In genomic region chr11:102253018-102253775, GRCh38 we compare ENCODE assay signal across 16 cellular contexts.
DNase-seq lines count a peak whose midpoint lies in the region; ATAC-seq and TF ChIP-seq lines count a peak whose summit lies in the region.
"Had no signal": no experiment of that assay in that cellular context is flagged by ENCODE, and none has a peak within 500 bp of the region (broad histone marks: within the 10 kb centered on the region; RNA-seq: fewer than 3 reads in every experiment).

No MANE protein-coding gene starts in this region.

- no peak overlapping the region for H2BK120ac ChIP-seq in trophoblast cell (ENCODE audit: insufficient read depth, low read length, poor library complexity)

- CTCF ChIA-PET in HEK293 (lab: Yijun Ruan, JAX) = interaction anchor here (0.6 to 3.1 kb wide), 11 partner anchors 10 to 1120 kb away, joined by 3 to 21 read pairs (median 3); no protein-coding TSS in a partner anchor

- H4K91ac ChIP-seq in trophoblast cell (ENCODE audit: low read depth, low read length) = no peak overlapping the region

- TF ChIP-seq CTCF in HEK293 (tag by site-specific recombination; IDR thresholded peaks at IDR 0.05) (no peak), fibroblast of lung (conservative IDR thresholded peaks at IDR 0.05 in 1 of 2, IDR thresholded peaks at IDR 0.05 in 1 of 2; ENCODE audit: low read depth in 1 of 2, low read length in 2 of 2) (no peak), tibial artery (IDR thresholded peaks at IDR 0.05) (no peak)

- H2BK12ac ChIP-seq in trophoblast cell (ENCODE audit: low read length) = no peak overlapping the region

- H3K27me3 ChIP-seq in fibroblast of lung (ENCODE audit: control insufficient read depth, insufficient read depth, low read length) = no peaks in the 10 kb centered on the region
- no peaks in the 10 kb centered on the region for H3K27me3 ChIP-seq in trophoblast cell (ENCODE audit: insufficient read depth, low read length)
- H3K27me3 ChIP-seq in tibial artery = no peaks in the 10 kb centered on the region
- H3K27me3 ChIP-seq: ascending aorta had no signal

- H3K36me3 ChIP-seq in HEK293 (ENCODE audit: control insufficient read depth in 2 of 2, insufficient read depth in 1 of 2, low read length in 2 of 2) (no peaks in the 10 kb centered on the region), fibroblast of lung (ENCODE audit: control insufficient read depth, insufficient read depth, low read length) (no peaks in the 10 kb centered on the region), trophoblast cell (ENCODE audit: control insufficient read depth in 1 of 2, insufficient read depth in 2 of 2, low read length in 2 of 2) (no peaks in the 10 kb centered on the region), tibial artery (no peaks in the 10 kb centered on the region)
- H3K36me3 ChIP-seq: ascending aorta, BE2C had no signal

- H3K79me1 ChIP-seq in trophoblast cell (ENCODE audit: low read length) = peaks cover 10% of the 10 kb centered on the region

- no peak overlapping the region for H3K4me3 ChIP-seq in HEK293 (ENCODE audit: low read depth, low read length)
- H3K4me3 ChIP-seq in fibroblast of lung (replicated peaks in 1 of 4; ENCODE audit: control extremely low read depth in 1 of 4, insufficient read depth in 1 of 4, low read depth in 3 of 4, low read length in 4 of 4) = no peak overlapping the region
- H3K4me3 ChIP-seq in trophoblast cell (ENCODE audit: low read depth, low read length) = no peak overlapping the region
- H3K4me3 ChIP-seq in tibial artery = no peak overlapping the region
- H3K4me3 ChIP-seq: ascending aorta, coronary artery had no signal

- intact Hi-C loops in tibial artery (cut with DNase I; ENCODE audit: low total_unique reads) = loop anchor here (10.0 kb wide), 1 partner anchor 1208 kb away; no protein-coding TSS in a partner anchor

- no peak overlapping the region for H3K9ac ChIP-seq in fibroblast of lung (ENCODE audit: insufficient read depth, low read length)
- no peak overlapping the region for H3K9ac ChIP-seq in trophoblast cell (ENCODE audit: low read length)

- ATAC-seq in GM21717 (IDR thresholded peaks at IDR 0.05; ENCODE audit: unreplicated experiment) = no peak
- ATAC-seq: activated CD8-positive, alpha-beta memory T cell treated with anti-CD3 and anti-CD28 coated beads, Interleukin-2, amount 10 ng/mL, durations not matched to agents 7 days and 5 days; natural killer cell treated with Interleukin-12 subunit alpha and Interleukin-12 subunit beta and Interleukin-15 and Interleukin-18, amount 100 ng/mL, for 72 hours had no signal

- no peak overlapping the region for H4K12ac ChIP-seq in trophoblast cell (ENCODE audit: low read depth, low read length)

- WGBS in trophoblast cell (ENCODE audit: extremely low coverage, insufficient coverage, insufficient read length) = no CpG with 5 or more reads among the region's 3 CpGs

- DNase-seq in OCI-M1 (lab: John Stamatoyannopoulos, UW) = peak; percentile 5
- no peak for DNase-seq in fibroblast of lung (ENCODE audit: low read depth in 2 of 2)
- no peak for DNase-seq in trophoblast cell
- no peak for DNase-seq in tibial artery
- no peak for DNase-seq in activated CD8-positive, alpha-beta memory T cell treated with anti-CD3 and anti-CD28 coated beads, Interleukin-2, amount 50 U/mL, for 48 hours
- DNase-seq: activated B cell treated with CpG ODN at 0.5 μM for 24 hours; activated CD8-positive, alpha-beta memory T cell treated with anti-CD3 and anti-CD28 coated beads, Interleukin-2, amount 10 ng/mL, durations not matched to agents 7 days and 5 days; BE2C; DMS 273 treated with DMSO at 0.1 percent for 48 hours; hippocampal formation; MV-4-11 had no signal

- no peak overlapping the region for H3K23ac ChIP-seq in trophoblast cell (ENCODE audit: low read length)

- H2BK5ac ChIP-seq in trophoblast cell (ENCODE audit: low read depth, low read length, poor library complexity) = no peak overlapping the region

- H3K9me3 ChIP-seq in HEK293 (ENCODE audit: control insufficient read depth, insufficient read depth, low read depth, low read length) (no peaks in the 10 kb centered on the region), fibroblast of lung (ENCODE audit: control insufficient read depth, insufficient read depth, low read depth, low read length) (no peaks in the 10 kb centered on the region), trophoblast cell (ENCODE audit: insufficient read depth, low read depth, low read length) (no peaks in the 10 kb centered on the region), tibial artery (no peaks in the 10 kb centered on the region)
- H3K9me3 ChIP-seq: ascending aorta, BE2C had no signal

- H3K4me1 ChIP-seq in HEK293 (ENCODE audit: control insufficient read depth, insufficient read depth, low read length) (no peaks in the 10 kb centered on the region), fibroblast of lung (ENCODE audit: control insufficient read depth, extremely low read depth, insufficient read depth, low read length) (peaks cover 5% of the 10 kb centered on the region), trophoblast cell (ENCODE audit: control insufficient read depth in 1 of 2, insufficient read depth in 2 of 2, low read length in 2 of 2) (peaks cover 5 to 13% of the 10 kb centered on the region in 2 experiments), tibial artery (no peaks in the 10 kb centered on the region)
- H3K4me1 ChIP-seq: ascending aorta, BE2C had no signal

- no peak overlapping the region for H3K18ac ChIP-seq in trophoblast cell (ENCODE audit: low read length)

- no peak overlapping the region for H3K4ac ChIP-seq in trophoblast cell (ENCODE audit: low read depth, low read length)

- H2AK5ac ChIP-seq in trophoblast cell (ENCODE audit: low read length) = no peak overlapping the region

- no peak overlapping the region for H3K14ac ChIP-seq in trophoblast cell (ENCODE audit: low read length)

- POLR2A ChIA-PET in HEK293 (lab: Yijun Ruan, JAX) = interaction anchor here (2.1 kb wide), 1 partner anchor 15 kb away, joined by 9 read pairs; no protein-coding TSS in a partner anchor

- peak overlapping the region; percentile 20 for H2AFZ ChIP-seq in fibroblast of lung (ENCODE audit: low read length)
- no peak overlapping the region for H2AFZ ChIP-seq in trophoblast cell (ENCODE audit: insufficient read depth, low read length, poor library complexity)

- no peaks in the 10 kb centered on the region for H4K20me1 ChIP-seq in fibroblast of lung (ENCODE audit: control insufficient read depth, extremely low read depth, insufficient read depth, low read length)

- H3K79me2 ChIP-seq in fibroblast of lung (ENCODE audit: control insufficient read depth, insufficient read depth, low read length) (no peaks in the 10 kb centered on the region), trophoblast cell (ENCODE audit: control insufficient read depth, insufficient read depth, low read length, poor library complexity) (no peaks in the 10 kb centered on the region)

- no peak overlapping the region for H3K27ac ChIP-seq in HEK293 (ENCODE audit: extremely low read depth, low read depth, low read length)
- H3K27ac ChIP-seq in fibroblast of lung (ENCODE audit: insufficient read depth, low read length) = no peak overlapping the region
- peak overlapping the region; percentile 72 for H3K27ac ChIP-seq in trophoblast cell (ENCODE audit: low read depth, low read length)
- no peak overlapping the region for H3K27ac ChIP-seq in tibial artery
- H3K27ac ChIP-seq: ascending aorta, coronary artery had no signal

- H3K4me2 ChIP-seq in fibroblast of lung (ENCODE audit: extremely low read depth, insufficient read depth, low read length) (peak overlapping the region; percentile 3), trophoblast cell (ENCODE audit: low read length) (no peak overlapping the region)

- no peak overlapping the region for H4K8ac ChIP-seq in trophoblast cell (ENCODE audit: low read depth, low read length)

TF ChIP-seq in HEK293, 187 proteins besides CTCF, POLR2A, EP300 and RAD21 (continues in another document):
- TF ChIP-seq ZNF155 (tag by site-specific recombination; IDR thresholded peaks at IDR 0.05) = no peak
- TF ChIP-seq MEIS1 (CRISPR knock-in tag; IDR thresholded peaks at IDR 0.05; ENCODE audit: borderline replicate concordance) = peak; percentile 43; the same call in 1 of the 2 replicates
- TF ChIP-seq ZNF211 (tag by site-specific recombination; IDR thresholded peaks at IDR 0.05; ENCODE audit: low read depth) = no peak
- 0 out of 2 replicates have a peak, but pooled peaks have one; percentile 13 for TF ChIP-seq PRDM1 (tag by site-specific recombination; IDR thresholded peaks at IDR 0.05)
- TF ChIP-seq ZNF202 (tag by site-specific recombination; IDR thresholded peaks at IDR 0.05; ENCODE audit: borderline replicate concordance) = no peak
- peak; percentile 82 for TF ChIP-seq SP7 (tag by site-specific recombination; IDR thresholded peaks at IDR 0.05)
- TF ChIP-seq ZNF121 (tag by site-specific recombination; IDR thresholded peaks at IDR 0.05) = no peak
- no peak for TF ChIP-seq ZNF701 (tag by site-specific recombination; IDR thresholded peaks at IDR 0.05)
- no peak for TF ChIP-seq ZNF19 (tag by site-specific recombination; IDR thresholded peaks at IDR 0.05; ENCODE audit: low read depth)
- TF ChIP-seq ZFP37 (tag by site-specific recombination; IDR thresholded peaks at IDR 0.05) = no peak
- TF ChIP-seq, protein P1, sequence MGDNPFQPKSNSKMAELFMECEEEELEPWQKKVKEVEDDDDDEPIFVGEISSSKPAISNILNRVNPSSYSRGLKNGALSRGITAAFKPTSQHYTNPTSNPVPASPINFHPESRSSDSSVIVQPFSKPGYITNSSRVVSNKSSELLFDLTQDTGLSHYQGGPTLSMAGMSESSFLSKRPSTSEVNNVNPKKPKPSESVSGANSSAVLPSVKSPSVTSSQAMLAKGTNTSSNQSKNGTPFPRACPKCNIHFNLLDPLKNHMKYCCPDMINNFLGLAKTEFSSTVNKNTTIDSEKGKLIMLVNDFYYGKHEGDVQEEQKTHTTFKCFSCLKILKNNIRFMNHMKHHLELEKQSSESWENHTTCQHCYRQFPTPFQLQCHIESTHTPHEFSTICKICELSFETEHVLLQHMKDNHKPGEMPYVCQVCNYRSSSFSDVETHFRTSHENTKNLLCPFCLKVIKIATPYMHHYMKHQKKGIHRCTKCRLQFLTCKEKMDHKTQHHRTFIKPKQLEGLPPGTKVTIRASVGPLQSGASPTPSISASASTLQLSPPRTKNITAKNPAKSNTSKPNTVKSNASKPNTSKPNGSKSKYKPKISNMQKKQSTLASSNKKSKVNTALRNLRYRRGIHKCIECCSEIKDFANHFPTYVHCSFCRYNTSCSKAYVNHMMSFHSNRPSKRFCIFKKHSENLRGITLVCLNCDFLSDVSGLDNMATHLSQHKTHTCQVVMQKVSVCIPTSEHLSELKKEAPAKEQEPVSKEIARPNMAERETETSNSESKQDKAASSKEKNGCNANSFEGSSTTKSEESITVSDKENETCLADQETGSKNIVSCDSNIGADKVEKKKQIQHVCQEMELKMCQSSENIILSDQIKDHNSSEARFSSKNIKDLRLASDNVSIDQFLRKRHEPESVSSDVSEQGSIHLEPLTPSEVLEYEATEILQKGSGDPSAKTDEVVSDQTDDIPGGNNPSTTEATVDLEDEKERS (tag by site-specific recombination; IDR thresholded peaks at IDR 0.05) = no peak
- no peak for TF ChIP-seq ZNF132 (tag by site-specific recombination; IDR thresholded peaks at IDR 0.05; ENCODE audit: borderline replicate concordance)
- TF ChIP-seq ZNF837 (tag by site-specific recombination; IDR thresholded peaks at IDR 0.05) = no peak
